Comparison of ENCODE assay signal across 3 cellular contexts in the genomic region with DNA sequence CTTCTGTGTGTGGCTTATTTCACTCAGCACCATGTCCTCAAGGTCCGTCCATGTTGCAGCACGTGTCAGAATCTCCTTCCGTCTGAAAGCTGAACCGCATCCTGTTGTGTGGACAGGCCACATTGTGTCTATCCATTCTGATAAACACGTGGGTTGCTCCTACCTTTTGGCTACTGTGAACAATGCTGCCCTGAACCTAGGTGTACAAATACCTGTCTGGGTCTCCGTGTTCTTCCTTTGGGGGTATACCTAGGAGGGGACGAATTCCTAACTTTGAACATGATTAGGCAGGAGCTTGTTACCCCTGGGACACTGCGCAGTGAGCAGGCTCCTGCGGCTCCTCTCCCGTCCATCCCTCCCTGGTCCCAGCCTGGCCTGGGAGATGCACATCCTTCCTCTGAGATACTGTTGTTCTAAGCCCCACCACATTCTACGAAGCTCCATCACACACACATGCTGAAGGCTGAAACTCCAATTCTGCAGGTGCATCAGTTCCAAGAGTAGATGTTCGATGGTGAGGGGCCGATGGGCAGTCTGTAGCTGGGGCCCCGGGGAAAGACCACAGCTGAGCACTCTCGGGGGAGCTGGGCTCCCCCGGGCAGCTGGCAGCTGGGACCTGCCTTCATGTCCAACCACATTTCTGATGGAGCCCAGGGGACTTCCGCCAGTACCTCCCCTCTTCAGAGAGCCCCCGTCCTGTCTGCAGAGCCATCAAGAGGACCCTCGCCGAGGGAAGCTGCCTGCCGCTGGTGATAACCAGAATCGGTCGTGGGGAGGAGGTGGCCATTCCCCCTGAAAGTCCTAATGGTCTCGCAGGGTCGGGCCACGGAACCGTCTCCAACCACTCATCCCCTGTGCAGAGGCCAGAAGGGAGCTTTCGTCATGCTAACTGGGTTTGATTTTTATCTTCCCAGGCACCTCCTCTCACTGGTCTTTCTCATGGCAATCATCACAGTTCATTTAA.
A peak's percentile ranks its signal among the peaks of the same experiment; 100 is the strongest.
TF ChIP-seq lines count a peak whose summit lies in the region.

No MANE protein-coding gene starts in this region.

TF ChIP-seq in SK-N-SH, 30 proteins besides CTCF, POLR2A, EP300 and RAD21:
- TF ChIP-seq FOSL2 (IDR thresholded peaks at IDR 0.05; ENCODE audit: borderline replicate concordance, low read depth): no peak
- TF ChIP-seq GATA2 (CRISPR knock-in tag; IDR thresholded peaks at IDR 0.05): peak; percentile 42; the same call in 1 of the 2 replicates

TF ChIP-seq in SK-N-SH treated with all-trans-retinoic acid at 6 μM for 48 hours, 23 proteins besides CTCF, POLR2A, EP300 and RAD21 (continues in another document):
- TF ChIP-seq PPARA (CRISPR knock-in tag; IDR thresholded peaks at IDR 0.05; ENCODE audit: borderline replicate concordance) (no peak), TCF4 (CRISPR knock-in tag; IDR thresholded peaks at IDR 0.05; ENCODE audit: borderline replicate concordance) (no peak), ZC3H10 (CRISPR knock-in tag; IDR thresholded peaks at IDR 0.05) (no peak), BACH2 (CRISPR knock-in tag; IDR thresholded peaks at IDR 0.05; ENCODE audit: borderline replicate concordance) (no peak), ZFP30 (CRISPR knock-in tag; IDR thresholded peaks at IDR 0.05) (no peak), SNAI2 (CRISPR knock-in tag; IDR thresholded peaks at IDR 0.05) (no peak), ZNF8 (CRISPR knock-in tag; IDR thresholded peaks at IDR 0.05) (no peak), ZFP3 (CRISPR knock-in tag; IDR thresholded peaks at IDR 0.05) (no peak), OSR1 (CRISPR knock-in tag; IDR thresholded peaks at IDR 0.05) (no peak), TOX (CRISPR knock-in tag; IDR thresholded peaks at IDR 0.05; ENCODE audit: borderline replicate concordance) (no peak), GLIS3 (CRISPR knock-in tag; IDR thresholded peaks at IDR 0.05) (no peak)
- TF ChIP-seq, protein P1, sequence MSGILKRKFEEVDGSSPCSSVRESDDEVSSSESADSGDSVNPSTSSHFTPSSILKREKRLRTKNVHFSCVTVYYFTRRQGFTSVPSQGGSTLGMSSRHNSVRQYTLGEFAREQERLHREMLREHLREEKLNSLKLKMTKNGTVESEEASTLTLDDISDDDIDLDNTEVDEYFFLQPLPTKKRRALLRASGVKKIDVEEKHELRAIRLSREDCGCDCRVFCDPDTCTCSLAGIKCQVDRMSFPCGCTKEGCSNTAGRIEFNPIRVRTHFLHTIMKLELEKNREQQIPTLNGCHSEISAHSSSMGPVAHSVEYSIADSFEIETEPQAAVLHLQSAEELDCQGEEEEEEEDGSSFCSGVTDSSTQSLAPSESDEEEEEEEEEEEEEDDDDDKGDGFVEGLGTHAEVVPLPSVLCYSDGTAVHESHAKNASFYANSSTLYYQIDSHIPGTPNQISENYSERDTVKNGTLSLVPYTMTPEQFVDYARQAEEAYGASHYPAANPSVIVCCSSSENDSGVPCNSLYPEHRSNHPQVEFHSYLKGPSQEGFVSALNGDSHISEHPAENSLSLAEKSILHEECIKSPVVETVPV (CRISPR knock-in tag; IDR thresholded peaks at IDR 0.05): no peak
- TF ChIP-seq, protein P2, sequence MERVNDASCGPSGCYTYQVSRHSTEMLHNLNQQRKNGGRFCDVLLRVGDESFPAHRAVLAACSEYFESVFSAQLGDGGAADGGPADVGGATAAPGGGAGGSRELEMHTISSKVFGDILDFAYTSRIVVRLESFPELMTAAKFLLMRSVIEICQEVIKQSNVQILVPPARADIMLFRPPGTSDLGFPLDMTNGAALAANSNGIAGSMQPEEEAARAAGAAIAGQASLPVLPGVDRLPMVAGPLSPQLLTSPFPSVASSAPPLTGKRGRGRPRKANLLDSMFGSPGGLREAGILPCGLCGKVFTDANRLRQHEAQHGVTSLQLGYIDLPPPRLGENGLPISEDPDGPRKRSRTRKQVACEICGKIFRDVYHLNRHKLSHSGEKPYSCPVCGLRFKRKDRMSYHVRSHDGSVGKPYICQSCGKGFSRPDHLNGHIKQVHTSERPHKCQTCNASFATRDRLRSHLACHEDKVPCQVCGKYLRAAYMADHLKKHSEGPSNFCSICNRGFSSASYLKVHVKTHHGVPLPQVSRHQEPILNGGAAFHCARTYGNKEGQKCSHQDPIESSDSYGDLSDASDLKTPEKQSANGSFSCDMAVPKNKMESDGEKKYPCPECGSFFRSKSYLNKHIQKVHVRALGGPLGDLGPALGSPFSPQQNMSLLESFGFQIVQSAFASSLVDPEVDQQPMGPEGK (CRISPR knock-in tag; IDR thresholded peaks at IDR 0.05; ENCODE audit: borderline replicate concordance): no peak
- TF ChIP-seq, protein P3, sequence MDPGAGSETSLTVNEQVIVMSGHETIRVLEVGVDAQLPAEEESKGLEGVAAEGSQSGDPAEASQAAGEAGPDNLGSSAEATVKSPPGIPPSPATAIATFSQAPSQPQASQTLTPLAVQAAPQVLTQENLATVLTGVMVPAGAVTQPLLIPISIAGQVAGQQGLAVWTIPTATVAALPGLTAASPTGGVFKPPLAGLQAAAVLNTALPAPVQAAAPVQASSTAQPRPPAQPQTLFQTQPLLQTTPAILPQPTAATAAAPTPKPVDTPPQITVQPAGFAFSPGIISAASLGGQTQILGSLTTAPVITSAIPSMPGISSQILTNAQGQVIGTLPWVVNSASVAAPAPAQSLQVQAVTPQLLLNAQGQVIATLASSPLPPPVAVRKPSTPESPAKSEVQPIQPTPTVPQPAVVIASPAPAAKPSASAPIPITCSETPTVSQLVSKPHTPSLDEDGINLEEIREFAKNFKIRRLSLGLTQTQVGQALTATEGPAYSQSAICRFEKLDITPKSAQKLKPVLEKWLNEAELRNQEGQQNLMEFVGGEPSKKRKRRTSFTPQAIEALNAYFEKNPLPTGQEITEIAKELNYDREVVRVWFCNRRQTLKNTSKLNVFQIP (CRISPR knock-in tag; IDR thresholded peaks at IDR 0.05; ENCODE audit: borderline replicate concordance, low read depth): no peak
- TF ChIP-seq, protein P4, sequence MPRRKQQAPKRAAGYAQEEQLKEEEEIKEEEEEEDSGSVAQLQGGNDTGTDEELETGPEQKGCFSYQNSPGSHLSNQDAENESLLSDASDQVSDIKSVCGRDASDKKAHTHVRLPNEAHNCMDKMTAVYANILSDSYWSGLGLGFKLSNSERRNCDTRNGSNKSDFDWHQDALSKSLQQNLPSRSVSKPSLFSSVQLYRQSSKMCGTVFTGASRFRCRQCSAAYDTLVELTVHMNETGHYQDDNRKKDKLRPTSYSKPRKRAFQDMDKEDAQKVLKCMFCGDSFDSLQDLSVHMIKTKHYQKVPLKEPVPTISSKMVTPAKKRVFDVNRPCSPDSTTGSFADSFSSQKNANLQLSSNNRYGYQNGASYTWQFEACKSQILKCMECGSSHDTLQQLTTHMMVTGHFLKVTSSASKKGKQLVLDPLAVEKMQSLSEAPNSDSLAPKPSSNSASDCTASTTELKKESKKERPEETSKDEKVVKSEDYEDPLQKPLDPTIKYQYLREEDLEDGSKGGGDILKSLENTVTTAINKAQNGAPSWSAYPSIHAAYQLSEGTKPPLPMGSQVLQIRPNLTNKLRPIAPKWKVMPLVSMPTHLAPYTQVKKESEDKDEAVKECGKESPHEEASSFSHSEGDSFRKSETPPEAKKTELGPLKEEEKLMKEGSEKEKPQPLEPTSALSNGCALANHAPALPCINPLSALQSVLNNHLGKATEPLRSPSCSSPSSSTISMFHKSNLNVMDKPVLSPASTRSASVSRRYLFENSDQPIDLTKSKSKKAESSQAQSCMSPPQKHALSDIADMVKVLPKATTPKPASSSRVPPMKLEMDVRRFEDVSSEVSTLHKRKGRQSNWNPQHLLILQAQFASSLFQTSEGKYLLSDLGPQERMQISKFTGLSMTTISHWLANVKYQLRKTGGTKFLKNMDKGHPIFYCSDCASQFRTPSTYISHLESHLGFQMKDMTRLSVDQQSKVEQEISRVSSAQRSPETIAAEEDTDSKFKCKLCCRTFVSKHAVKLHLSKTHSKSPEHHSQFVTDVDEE (CRISPR knock-in tag; IDR thresholded peaks at IDR 0.05): no peak

TF ChIP-seq in K562, 482 proteins besides CTCF, POLR2A, EP300 and RAD21:
- TF ChIP-seq CCNT2 (IDR thresholded peaks at IDR 0.05; ENCODE audit: borderline replicate concordance, extremely low read depth, insufficient read length, low read depth, low read length) (no peak), GATA2 (CRISPR knock-in tag; IDR thresholded peaks at IDR 0.05) (0 out of 2 replicates have a peak, but pooled peaks have one; percentile 15), BHLHE40 (IDR thresholded peaks at IDR 0.05; ENCODE audit: low read length) (no peak), SAFB (IDR thresholded peaks at IDR 0.05; ENCODE audit: borderline replicate concordance, low read depth, low read length) (no peak), ATF7 (IDR thresholded peaks at IDR 0.05) (no peak)
